Comparison of ENCODE assay signal across 24 cellular contexts in the genomic region with DNA sequence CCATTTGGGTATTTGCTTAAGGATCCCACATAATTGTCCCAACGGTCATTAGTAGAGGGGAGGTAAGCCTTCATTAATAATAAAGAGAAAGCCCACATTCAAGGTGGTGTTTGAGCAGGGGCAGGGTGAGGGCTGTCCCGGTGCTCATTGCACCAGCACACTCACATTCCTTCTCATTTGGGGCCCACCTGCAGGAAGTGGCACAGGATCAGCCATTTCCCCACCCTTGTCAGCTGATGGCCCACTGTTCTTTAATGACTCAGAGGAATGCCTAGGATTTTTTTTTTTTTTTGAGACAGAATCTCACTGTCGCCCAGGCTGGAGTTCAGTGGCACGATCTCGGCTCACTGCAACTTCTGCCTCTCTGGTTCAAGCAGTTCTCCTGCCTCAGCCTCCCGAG. TPM values are rescaled to one million over a fixed set of nuclear protein-coding genes. Genes with fewer than 3 reads are reported as not detected.
DNase-seq lines count a peak whose midpoint lies in the region; TF ChIP-seq lines count a peak whose summit lies in the region.
"Had no signal": no experiment of that assay in that cellular context is flagged by ENCODE, and none has a peak within 500 bp of the region (broad histone marks: within the 10 kb centered on the region; RNA-seq: fewer than 3 reads in every experiment).

No MANE protein-coding gene starts in this region.

- no peak overlapping the region for H4K5ac ChIP-seq in mesendoderm (ENCODE audit: low read length)

- H3K4me1 ChIP-seq in OCI-LY7 (ENCODE audit: insufficient read depth, low read length, poor library complexity, severe bottlenecking) (no peaks in the 10 kb centered on the region), mesendoderm (ENCODE audit: control insufficient read depth, low read depth, low read length) (no peaks in the 10 kb centered on the region)
- H3K4me1 ChIP-seq: left ventricle myocardium inferior, right atrium auricular region had no signal

- H2AFZ ChIP-seq in OCI-LY7 (ENCODE audit: low read length) = no peak overlapping the region

- peak overlapping the region; percentile 18 for H3K27ac Mint-ChIP-seq in Calu3 (ENCODE audit: unreplicated experiment)
- H3K27ac Mint-ChIP-seq: CD4-positive, alpha-beta T cell; immature natural killer cell; nephron; stimulated activated naive CD8-positive, alpha-beta T cell treated with anti-CD3 and anti-CD28 coated beads, Interleukin-15, Interleukin-2, amounts not matched to agents 100 ng/mL and 50 ng/mL, for 24 hours had no signal

- H3K23ac ChIP-seq in mesendoderm (ENCODE audit: low read length) = no peak overlapping the region

- no peak overlapping the region for H2BK120ac ChIP-seq in mesendoderm (ENCODE audit: low read depth, low read length)

- no peak for DNase-seq in Calu3
- DNase-seq in OCI-LY7 (ENCODE audit: low spot score) = no peak
- DNase-seq in dermis blood vessel endothelial cell = peak; percentile 62
- peak; percentile 55 for DNase-seq in mesendoderm
- no peak for DNase-seq in RPMI8226
- DNase-seq in MV-4-11 (lab: John Stamatoyannopoulos, UW) = no peak
- no peak for DNase-seq in NCI-H2107 treated with DMSO at 0.1 percent for 48 hours (lab: John Stamatoyannopoulos, UW; ENCODE audit: unreplicated experiment)
- DNase-seq in iPS-NIHi7 (ENCODE audit: extremely low spot score) = no peak
- DNase-seq: activated CD4-positive, alpha-beta T cell treated with anti-CD3 and anti-CD28 coated beads for 48 hours; activated naive CD4-positive, alpha-beta T cell treated with Interleukin-2 at 50 U/mL for 16 hours; activated T-cell treated with anti-CD3 and anti-CD28 coated beads, Interleukin-2, amount 50 U/mL, for 48 hours; amniotic stem cell; CD4-positive, alpha-beta T cell; DMS53; GOT3; immature natural killer cell; Kasumi-1; left ventricle myocardium inferior; NCI-H1048; NCI-H187 had no signal

- no CpG with 5 or more reads among the region's 6 CpGs for WGBS in mesendoderm (ENCODE audit: extremely low coverage, insufficient coverage, low lambda C conversion rate)

- H3K4me2 ChIP-seq in OCI-LY7 (ENCODE audit: low read length) (no peak overlapping the region), mesendoderm (ENCODE audit: low read length) (no peak overlapping the region)

- H3K56ac ChIP-seq in mesendoderm (ENCODE audit: low read length) = no peak overlapping the region

- no peak overlapping the region for H3K18ac ChIP-seq in mesendoderm (ENCODE audit: low read length)

- H3K4me3 ChIP-seq in OCI-LY7 (ENCODE audit: low read depth, low read length, poor library complexity, severe bottlenecking) (no peak overlapping the region), mesendoderm (ENCODE audit: low read length) (no peak overlapping the region)
- H3K4me3 ChIP-seq: cardiac muscle cell, left ventricle myocardium inferior, right atrium auricular region had no signal

- H3K4me1 Mint-ChIP-seq in Calu3 (ENCODE audit: low read depth, unreplicated experiment) = no peaks in the 10 kb centered on the region
- H3K4me1 Mint-ChIP-seq: immature natural killer cell, nephron had no signal

- H4K8ac ChIP-seq in mesendoderm (ENCODE audit: low read depth, low read length) = no peak overlapping the region

- H3K9me3 Mint-ChIP-seq in Calu3 (ENCODE audit: low read depth, unreplicated experiment) = no peaks in the 10 kb centered on the region
- H3K9me3 Mint-ChIP-seq: CD4-positive, alpha-beta T cell; immature natural killer cell; nephron; stimulated activated naive CD8-positive, alpha-beta T cell treated with anti-CD3 and anti-CD28 coated beads, Interleukin-15, Interleukin-2, amounts not matched to agents 100 ng/mL and 50 ng/mL, for 24 hours had no signal

- H3K9ac ChIP-seq in mesendoderm (ENCODE audit: low read length) = no peak overlapping the region

- H3K9me3 ChIP-seq in OCI-LY7 (ENCODE audit: low read length) = no peaks in the 10 kb centered on the region
- H3K9me3 ChIP-seq: left ventricle myocardium inferior, right atrium auricular region had no signal

- intact Hi-C loops in Calu3 (cut with micrococcal nuclease; ENCODE audit: unreplicated experiment) (no loop called here), OCI-LY7 (cut with micrococcal nuclease; ENCODE audit: unreplicated experiment) (no loop called here)

- POLR2A ChIA-PET in OCI-LY7 (lab: Charles Lee) = no interaction called here

- no peaks in the 10 kb centered on the region for H3K27me3 Mint-ChIP-seq in Calu3 (ENCODE audit: unreplicated experiment)
- H3K27me3 Mint-ChIP-seq: CD4-positive, alpha-beta T cell; stimulated activated naive CD8-positive, alpha-beta T cell treated with anti-CD3 and anti-CD28 coated beads, Interleukin-15, Interleukin-2, amounts not matched to agents 100 ng/mL and 50 ng/mL, for 24 hours had no signal

- H3K27ac ChIP-seq in OCI-LY7 (ENCODE audit: low read depth, low read length, poor library complexity, severe bottlenecking) = no peak overlapping the region
- H3K27ac ChIP-seq in mesendoderm (ENCODE audit: low read depth, low read length) = no peak overlapping the region
- H3K27ac ChIP-seq: cardiac muscle cell, left ventricle myocardium inferior, right atrium auricular region had no signal

- CTCF ChIA-PET in Calu3 (lab: Charles Lee) = interaction anchor here (0.6 kb wide), 1 partner anchor 1059 kb away, joined by 3 read pairs; no protein-coding TSS in a partner anchor
- CTCF ChIA-PET in OCI-LY7 (lab: Charles Lee; ENCODE audit: unreplicated experiment) = no interaction called here

- no peak overlapping the region for H2BK5ac ChIP-seq in mesendoderm (ENCODE audit: low read length)

- no peaks in the 10 kb centered on the region for H3K79me1 ChIP-seq in mesendoderm (ENCODE audit: low read length)

- peaks cover 78% of the 10 kb centered on the region for H3K36me3 ChIP-seq in OCI-LY7 (ENCODE audit: insufficient read depth, low read length)
- peaks cover 13% of the 10 kb centered on the region for H3K36me3 ChIP-seq in mesendoderm (ENCODE audit: control insufficient read depth, insufficient read depth, low read length)

- H3K36me3 Mint-ChIP-seq in Calu3 (ENCODE audit: insufficient read depth, unreplicated experiment) = peaks cover 45% of the 10 kb centered on the region

- H3K9me2 ChIP-seq in OCI-LY7 (ENCODE audit: insufficient read depth, low read length) = no peaks in the 10 kb centered on the region

- TF ChIP-seq CTCF in Calu3 (IDR thresholded peaks at IDR 0.05; ENCODE audit: unreplicated experiment) = no peak
- no peak for TF ChIP-seq CTCF in OCI-LY7 (conservative IDR thresholded peaks at IDR 0.05; ENCODE audit: low read length)

- BruUV-seq in Calu3 (replicated peaks; lab: Mats Ljungman, UMichigan) (no TSS peak), OCI-LY7 (replicated peaks; lab: Mats Ljungman, UMichigan) (TSS peak; percentile 6)

- no peaks in the 10 kb centered on the region for H4K20me1 ChIP-seq in OCI-LY7 (ENCODE audit: insufficient read depth, low read length)

- H3K79me2 ChIP-seq in OCI-LY7 (ENCODE audit: insufficient read depth, low read depth, low read length) (no peaks in the 10 kb centered on the region), mesendoderm (ENCODE audit: control insufficient read depth, insufficient read depth, low read length) (no peaks in the 10 kb centered on the region)

- no peak overlapping the region for H2BK15ac ChIP-seq in mesendoderm (replicated peaks; ENCODE audit: low read depth)

- no peak overlapping the region for H3K4ac ChIP-seq in mesendoderm (ENCODE audit: low read depth, low read length)

- H2AK5ac ChIP-seq in mesendoderm (ENCODE audit: low read length) = no peak overlapping the region

- no peaks in the 10 kb centered on the region for H3K27me3 ChIP-seq in mesendoderm (ENCODE audit: insufficient read depth, low read length, poor library complexity)
- H3K27me3 ChIP-seq: cardiac muscle cell, right atrium auricular region had no signal

- H3K4me3 Mint-ChIP-seq in Calu3 (ENCODE audit: low read depth, unreplicated experiment) = no peak overlapping the region
- H3K4me3 Mint-ChIP-seq: CD4-positive, alpha-beta T cell; immature natural killer cell; nephron; stimulated activated naive CD8-positive, alpha-beta T cell treated with anti-CD3 and anti-CD28 coated beads, Interleukin-15, Interleukin-2, amounts not matched to agents 100 ng/mL and 50 ng/mL, for 24 hours had no signal

RNA-seq across cellular contexts. Expression of a gene that starts 14.8 kb away (rescaled TPM):
- 62.1 and 73.0 TPM in 2 replicates for total RNA-seq in Calu3 (2022)
- 24.8 and 34.9 TPM in 2 replicates for total RNA-seq in OCI-LY7 (2014; rRNA removed; shearing (Covaris generic))
- 29.3 and 62.7 TPM in 2 replicates for total RNA-seq in OCI-LY7 (2022)
- total RNA-seq in dermis blood vessel endothelial cell = 33.8 and 36.1 TPM in 2 replicates
- 45.8 TPM for polyA plus RNA-seq in mesendoderm (2013, experiment 1 of 2)
- polyA plus RNA-seq in mesendoderm (2013, experiment 2 of 2) = 45.3 TPM

Comparison
In these comparisons a context has a peak if more than half of its experiments do, and no peak if none do; other contexts are left out.
1. DNase-seq: peak in dermis blood vessel endothelial cell (single experiment) and mesendoderm (single experiment); none in Calu3 (single experiment), OCI-LY7 (single experiment), RPMI8226 (single experiment), MV-4-11 (single experiment), NCI-H2107 treated with DMSO at 0.1 percent for 48 hours (single experiment) and iPS-NIHi7 (single experiment).